1 cellular context compared by ENCODE assay signal in genomic region chr10:128125944-128126764, GRCh38.
TF ChIP-seq lines count a peak whose summit lies in the region.

TSS of gene MKI67 (minus strand) at chr10:128126423. CDS start at chr10:128125667, 756 bp downstream.

TF ChIP-seq in K562, 482 proteins besides CTCF, POLR2A, EP300 and RAD21 (continued from another document and continues in another):
- TF ChIP-seq SRF (CRISPR knock-in tag; IDR thresholded peaks at IDR 0.05) (no peak), FOS (IDR thresholded peaks at IDR 0.05; ENCODE audit: extremely low read depth, insufficient read length) (peak; percentile 59), SNRNP70 (optimal IDR thresholded peaks at IDR 0.05; ENCODE audit: low read depth, low read length) (no peak), MCM5 (IDR thresholded peaks at IDR 0.05; ENCODE audit: low read depth) (no peak), ZNF77 (CRISPR knock-in tag; IDR thresholded peaks at IDR 0.05) (no peak), FIP1L1 (IDR thresholded peaks at IDR 0.05; ENCODE audit: low read depth, low read length, poor library complexity, severe bottlenecking) (peak; percentile 62), RFX1 (IDR thresholded peaks at IDR 0.05) (no peak), TOE1 (IDR thresholded peaks at IDR 0.05; ENCODE audit: borderline replicate concordance) (no peak), TOE1 (CRISPR knock-in tag; IDR thresholded peaks at IDR 0.05; ENCODE audit: borderline replicate concordance, low read depth) (no peak), TEAD2 (tag; IDR thresholded peaks at IDR 0.05) (no peak), PCBP2 (IDR thresholded peaks at IDR 0.05; ENCODE audit: low read depth, low read length, poor library complexity, severe bottlenecking) (no peak), ZZZ3 (IDR thresholded peaks at IDR 0.05) (no peak), ZNF609 (CRISPR knock-in tag; IDR thresholded peaks at IDR 0.05; ENCODE audit: borderline replicate concordance) (no peak), ZNF263 (CRISPR knock-in tag; IDR thresholded peaks at IDR 0.05; ENCODE audit: borderline replicate concordance) (no peak), ZBTB9 (CRISPR knock-in tag; IDR thresholded peaks at IDR 0.05) (no peak), ZNF717 (CRISPR knock-in tag; IDR thresholded peaks at IDR 0.05) (no peak), KLF10 (CRISPR knock-in tag; IDR thresholded peaks at IDR 0.05) (no peak), ZNF140 (CRISPR knock-in tag; IDR thresholded peaks at IDR 0.05) (no peak), PHF8 (IDR thresholded peaks at IDR 0.05; ENCODE audit: borderline replicate concordance, low read length) (peak; percentile 72; the same call in 1 of the 2 replicates), GTF2A2 (tag; IDR thresholded peaks at IDR 0.05) (no peak), PTRF (tag; IDR thresholded peaks at IDR 0.05) (no peak), ATF7 (IDR thresholded peaks at IDR 0.05) (no peak), NONO (IDR thresholded peaks at IDR 0.05; ENCODE audit: low read depth in 2 of 2, low read length in 1 of 2) (peak; percentile 50 to 52; a peak in 1 of 4 replicates), SIN3A (IDR thresholded peaks at IDR 0.05; ENCODE audit: borderline replicate concordance in 2 of 2, control insufficient read depth in 1 of 2, low read depth in 2 of 2, low read length in 2 of 2) (peak; percentile 49 to 60; a peak in 1 of 4 replicates), TAF9B (IDR thresholded peaks at IDR 0.05; ENCODE audit: partially characterized antibody) (peak; percentile 29), HMGN3 (IDR thresholded peaks at IDR 0.05; ENCODE audit: borderline replicate concordance, extremely low read depth, insufficient read length, low read depth, low read length) (no peak)
- TF ChIP-seq, protein P1, sequence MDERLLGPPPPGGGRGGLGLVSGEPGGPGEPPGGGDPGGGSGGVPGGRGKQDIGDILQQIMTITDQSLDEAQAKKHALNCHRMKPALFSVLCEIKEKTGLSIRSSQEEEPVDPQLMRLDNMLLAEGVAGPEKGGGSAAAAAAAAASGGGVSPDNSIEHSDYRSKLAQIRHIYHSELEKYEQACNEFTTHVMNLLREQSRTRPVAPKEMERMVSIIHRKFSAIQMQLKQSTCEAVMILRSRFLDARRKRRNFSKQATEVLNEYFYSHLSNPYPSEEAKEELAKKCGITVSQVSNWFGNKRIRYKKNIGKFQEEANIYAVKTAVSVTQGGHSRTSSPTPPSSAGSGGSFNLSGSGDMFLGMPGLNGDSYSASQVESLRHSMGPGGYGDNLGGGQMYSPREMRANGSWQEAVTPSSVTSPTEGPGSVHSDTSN (CRISPR knock-in tag; IDR thresholded peaks at IDR 0.05; ENCODE audit: low read depth): no peak
- TF ChIP-seq, protein P1 (tag; conservative IDR thresholded peaks at IDR 0.05; ENCODE audit: low read depth): no peak
- TF ChIP-seq, protein P2, sequence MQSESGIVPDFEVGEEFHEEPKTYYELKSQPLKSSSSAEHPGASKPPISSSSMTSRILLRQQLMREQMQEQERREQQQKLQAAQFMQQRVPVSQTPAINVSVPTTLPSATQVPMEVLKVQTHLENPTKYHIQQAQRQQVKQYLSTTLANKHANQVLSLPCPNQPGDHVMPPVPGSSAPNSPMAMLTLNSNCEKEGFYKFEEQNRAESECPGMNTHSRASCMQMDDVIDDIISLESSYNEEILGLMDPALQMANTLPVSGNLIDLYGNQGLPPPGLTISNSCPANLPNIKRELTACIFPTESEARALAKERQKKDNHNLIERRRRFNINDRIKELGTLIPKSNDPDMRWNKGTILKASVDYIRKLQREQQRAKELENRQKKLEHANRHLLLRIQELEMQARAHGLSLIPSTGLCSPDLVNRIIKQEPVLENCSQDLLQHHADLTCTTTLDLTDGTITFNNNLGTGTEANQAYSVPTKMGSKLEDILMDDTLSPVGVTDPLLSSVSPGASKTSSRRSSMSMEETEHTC (IDR thresholded peaks at IDR 0.05): no peak
- TF ChIP-seq, protein P3, sequence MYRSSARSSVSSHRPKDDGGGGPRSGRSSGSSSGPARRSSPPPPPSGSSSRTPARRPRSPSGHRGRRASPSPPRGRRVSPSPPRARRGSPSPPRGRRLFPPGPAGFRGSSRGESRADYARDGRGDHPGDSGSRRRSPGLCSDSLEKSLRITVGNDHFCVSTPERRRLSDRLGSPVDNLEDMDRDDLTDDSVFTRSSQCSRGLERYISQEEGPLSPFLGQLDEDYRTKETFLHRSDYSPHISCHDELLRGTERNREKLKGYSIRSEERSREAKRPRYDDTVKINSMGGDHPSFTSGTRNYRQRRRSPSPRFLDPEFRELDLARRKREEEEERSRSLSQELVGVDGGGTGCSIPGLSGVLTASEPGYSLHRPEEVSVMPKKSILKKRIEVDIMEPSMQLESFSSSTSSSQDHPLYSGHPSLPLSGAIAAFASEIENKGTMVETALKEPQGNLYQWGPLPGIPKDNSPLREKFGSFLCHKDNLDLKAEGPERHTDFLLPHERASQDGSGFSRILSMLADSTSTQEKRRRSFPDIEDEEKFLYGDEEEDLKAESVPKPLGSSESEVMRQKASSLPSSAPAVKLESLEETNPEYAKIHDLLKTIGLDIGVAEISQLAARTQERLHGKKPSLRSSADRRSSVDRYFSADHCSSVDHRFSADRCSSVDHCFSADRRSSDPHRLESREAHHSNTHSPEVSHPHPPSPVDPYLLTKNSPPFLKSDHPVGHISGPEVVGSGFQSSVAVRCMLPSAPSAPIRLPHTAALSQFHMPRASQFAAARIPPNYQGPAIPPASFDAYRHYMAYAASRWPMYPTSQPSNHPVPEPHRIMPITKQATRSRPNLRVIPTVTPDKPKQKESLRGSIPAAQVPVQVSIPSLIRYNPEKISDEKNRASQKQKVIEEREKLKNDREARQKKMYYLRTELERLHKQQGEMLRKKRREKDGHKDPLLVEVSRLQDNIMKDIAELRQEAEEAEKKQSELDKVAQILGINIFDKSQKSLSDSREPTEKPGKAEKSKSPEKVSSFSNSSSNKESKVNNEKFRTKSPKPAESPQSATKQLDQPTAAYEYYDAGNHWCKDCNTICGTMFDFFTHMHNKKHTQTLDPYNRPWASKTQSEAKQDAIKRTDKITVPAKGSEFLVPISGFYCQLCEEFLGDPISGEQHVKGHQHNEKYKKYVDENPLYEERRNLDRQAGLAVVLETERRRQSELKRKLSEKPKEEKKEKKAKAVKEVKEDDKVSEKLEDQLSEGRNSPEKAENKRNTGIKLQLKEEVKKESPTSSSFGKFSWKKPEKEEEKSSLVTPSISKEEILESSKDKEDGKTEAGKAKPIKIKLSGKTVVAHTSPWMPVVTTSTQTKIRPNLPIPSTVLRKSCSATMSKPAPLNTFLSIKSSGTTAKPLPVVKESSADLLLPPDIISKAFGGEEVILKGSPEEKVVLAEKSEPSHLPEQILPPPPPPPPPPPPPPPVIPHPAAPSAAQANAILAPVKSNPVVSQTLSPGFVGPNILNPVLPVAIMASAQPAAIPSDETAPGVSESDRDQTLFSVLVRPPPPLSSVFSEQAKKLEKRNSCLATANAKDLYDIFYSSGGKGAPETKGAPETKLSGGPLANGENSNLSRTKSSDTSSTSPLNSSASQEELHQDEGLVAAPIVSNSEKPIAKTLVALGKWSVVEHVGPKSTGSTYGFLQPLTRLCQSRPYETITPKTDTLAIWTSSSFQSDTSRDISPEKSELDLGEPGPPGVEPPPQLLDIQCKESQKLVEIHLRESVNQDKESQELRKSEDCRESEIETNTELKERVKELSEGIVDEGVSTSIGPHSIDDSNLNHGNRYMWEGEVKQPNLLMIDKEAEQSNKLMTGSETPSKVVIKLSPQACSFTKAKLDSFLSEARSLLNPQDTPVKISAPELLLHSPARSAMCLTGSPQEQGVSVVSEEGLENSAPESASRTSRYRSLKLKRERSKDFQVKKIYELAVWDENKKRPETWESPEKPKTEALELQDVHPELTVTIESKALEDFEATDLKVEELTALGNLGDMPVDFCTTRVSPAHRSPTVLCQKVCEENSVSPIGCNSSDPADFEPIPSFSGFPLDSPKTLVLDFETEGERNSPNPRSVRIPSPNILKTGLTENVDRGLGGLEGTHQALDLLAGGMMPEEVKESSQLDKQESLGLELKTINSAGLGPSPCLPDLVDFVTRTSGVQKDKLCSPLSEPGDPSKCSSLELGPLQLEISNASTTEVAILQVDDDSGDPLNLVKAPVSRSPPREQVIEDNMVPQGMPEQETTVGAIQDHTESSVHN (IDR thresholded peaks at IDR 0.05; ENCODE audit: borderline replicate concordance in 1 of 2, low read depth in 1 of 2): no peak
